1 cellular context compared by ENCODE assay signal in genomic region chr3:66010348-66011097, GRCh38.
TF ChIP-seq lines count a peak whose summit lies in the region.

No MANE protein-coding gene starts in this region.

TF ChIP-seq in IMR-90, 13 proteins besides CTCF, POLR2A, EP300 and RAD21 (continued from another document):
- TF ChIP-seq, protein P1, sequence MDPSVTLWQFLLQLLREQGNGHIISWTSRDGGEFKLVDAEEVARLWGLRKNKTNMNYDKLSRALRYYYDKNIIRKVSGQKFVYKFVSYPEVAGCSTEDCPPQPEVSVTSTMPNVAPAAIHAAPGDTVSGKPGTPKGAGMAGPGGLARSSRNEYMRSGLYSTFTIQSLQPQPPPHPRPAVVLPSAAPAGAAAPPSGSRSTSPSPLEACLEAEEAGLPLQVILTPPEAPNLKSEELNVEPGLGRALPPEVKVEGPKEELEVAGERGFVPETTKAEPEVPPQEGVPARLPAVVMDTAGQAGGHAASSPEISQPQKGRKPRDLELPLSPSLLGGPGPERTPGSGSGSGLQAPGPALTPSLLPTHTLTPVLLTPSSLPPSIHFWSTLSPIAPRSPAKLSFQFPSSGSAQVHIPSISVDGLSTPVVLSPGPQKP (IDR thresholded peaks at IDR 0.05; ENCODE audit: borderline replicate concordance, low read depth, low read length): no peak
- TF ChIP-seq CHD1 (IDR thresholded peaks at IDR 0.05; ENCODE audit: low read depth, low read length) (no peak), BHLHE40 (IDR thresholded peaks at IDR 0.05; ENCODE audit: low read depth, low read length) (no peak), SMC3 (IDR thresholded peaks at IDR 0.05; ENCODE audit: low read depth, low read length) (no peak), RCOR1 (IDR thresholded peaks at IDR 0.05; ENCODE audit: insufficient replicate concordance, low read length) (no peak), RFX5 (IDR thresholded peaks at IDR 0.05; ENCODE audit: low read depth, low read length) (no peak), FOS (IDR thresholded peaks at IDR 0.05; ENCODE audit: low read depth, low read length) (no peak), CEBPB (IDR thresholded peaks at IDR 0.05; ENCODE audit: low read depth, low read length) (no peak)
